Comparison of ENCODE assay signal across 8 cellular contexts in the genomic region with DNA sequence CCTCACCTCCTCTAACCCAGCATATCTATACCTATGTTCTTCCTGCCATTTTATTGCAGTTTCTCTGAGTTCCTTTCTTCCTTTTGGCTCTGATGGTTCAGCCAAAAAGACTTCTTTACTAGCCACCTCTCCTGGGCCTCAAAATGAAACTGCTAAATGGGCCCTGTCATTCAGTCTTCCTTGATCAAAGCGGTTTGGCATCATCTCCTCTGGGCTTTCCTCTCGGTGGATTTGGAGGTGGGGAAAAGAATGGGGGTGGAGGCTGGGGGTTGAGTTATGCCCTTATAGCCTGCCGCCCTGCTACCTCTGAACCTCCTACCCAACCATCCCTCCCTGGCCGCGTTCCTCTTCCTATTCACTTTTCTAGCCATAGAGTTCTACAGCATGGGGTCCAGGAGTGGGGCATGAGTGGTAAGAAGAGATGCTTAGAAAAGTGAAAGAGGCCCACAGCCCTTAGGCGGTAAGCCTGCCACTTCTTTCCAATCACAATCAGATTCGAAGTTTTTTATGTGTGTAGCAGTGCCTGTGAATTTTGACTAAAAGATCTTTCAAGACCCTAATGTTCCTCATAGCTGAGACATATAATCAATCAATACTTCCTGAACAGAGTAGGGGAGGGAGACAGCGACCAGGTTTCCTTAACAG. TPM values are rescaled to one million over a fixed set of nuclear protein-coding genes. Genes with fewer than 3 reads are reported as not detected.
DNase-seq lines count a peak whose midpoint lies in the region; ATAC-seq and TF ChIP-seq lines count a peak whose summit lies in the region.

No MANE protein-coding gene starts in this region.

- ATAC-seq in psoas muscle, result no peak

- H3K4me3 ChIP-seq in SK-N-MC, result peak overlapping the region; percentile 83
- H3K4me3 ChIP-seq in fibroblast of the aortic adventitia (ENCODE audit: low read depth, low read length), result peak overlapping the region; percentile 95
- H3K4me3 ChIP-seq in psoas muscle, result peak overlapping the region; percentile 71

- peaks cover 14% of the 10 kb centered on the region for H3K4me1 ChIP-seq in psoas muscle

- H3K27me3 ChIP-seq in psoas muscle (ENCODE audit: insufficient read depth in 3 of 3, low read length in 2 of 3), result peaks cover 0 to 38% (median 20%) of the 10 kb centered on the region in 3 donors

- DNase-seq in ELF-1 (ENCODE audit: low read depth, low spot score) (peak; percentile 10), SK-N-MC (ENCODE audit: low read depth, low spot score) (no peak), fibroblast of the aortic adventitia (ENCODE audit: low read depth) (no peak), psoas muscle (no peak), NCI-H2227 treated with DMSO at 0.1 percent for 48 hours (lab: John Stamatoyannopoulos, UW) (no peak), COLO829 (ENCODE audit: low spot score) (no peak), epidermal melanocyte (ENCODE audit: insufficient read length, low spot score) (no peak), GM20000 (ENCODE audit: low spot score) (no peak)

- H3K9ac ChIP-seq in SK-N-MC (ENCODE audit: insufficient read length), result peak overlapping the region; percentile 58

- H3K27ac ChIP-seq in SK-N-MC, result peak overlapping the region; percentile 69
- no peak overlapping the region for H3K27ac ChIP-seq in psoas muscle

- TF ChIP-seq CTCF in fibroblast of the aortic adventitia (IDR thresholded peaks at IDR 0.05; ENCODE audit: insufficient read depth, low read length) (no peak), psoas muscle (IDR thresholded peaks at IDR 0.05) (no peak), GM20000 (IDR thresholded peaks at IDR 0.05; ENCODE audit: extremely low read depth, missing control alignments) (no peak)

- H3K36me3 ChIP-seq in SK-N-MC (ENCODE audit: insufficient read depth, low read length) (peaks cover 26% of the 10 kb centered on the region), psoas muscle (ENCODE audit: insufficient read depth in 1 of 2, low read depth in 1 of 2) (no peaks in the 10 kb centered on the region)

- H3K9me3 ChIP-seq in SK-N-MC (ENCODE audit: low read depth, low read length) (no peaks in the 10 kb centered on the region), psoas muscle (no peaks in the 10 kb centered on the region)

- intact Hi-C loops in psoas muscle (cut with DNase I), result loop anchor here (5.0 to 10.0 kb wide), 2 partner anchors 45 to 423 kb away; no protein-coding TSS in a partner anchor

- 51 to 63% (median 53%) methylated on average over 8 of the region's 8 CpGs for WGBS in psoas muscle, 3 donors

RNA-seq across cellular contexts. Expression of gene AJUBA, which starts 2.5 kb away (rescaled TPM):
- total RNA-seq in fibroblast of the aortic adventitia (ENCODE audit: low replicate concordance) (14.6 and 47.6 TPM in 2 replicates), psoas muscle (1 to 10 TPM in 3 of 4 donors, under 1 TPM in 1; 0.95 to 1.5 (median 1.2) TPM)
- under 1 TPM; 0.65 to 0.77 (median 0.66) TPM for polyA plus RNA-seq in psoas muscle

RNA-seq across cellular contexts. Expression of gene HAUS4, which starts 23.0 kb away (rescaled TPM):
- total RNA-seq in fibroblast of the aortic adventitia (ENCODE audit: low replicate concordance) (29.3 and 31.2 TPM in 2 replicates), psoas muscle (10 to 100 TPM; 11.3 to 19.3 (median 12.0) TPM)
- polyA plus RNA-seq in psoas muscle, result 10 to 100 TPM; 13.7 to 23.7 (median 16.2) TPM

RNA-seq across cellular contexts. Expression of gene C14orf93, which starts 30.1 kb away (rescaled TPM):
- total RNA-seq in fibroblast of the aortic adventitia (ENCODE audit: low replicate concordance) (7.0 and 8.1 TPM in 2 replicates), psoas muscle (1 to 10 TPM; 2.1 to 5.1 (median 4.2) TPM)
- 1 to 10 TPM; 1.7 to 4.1 (median 3.4) TPM for polyA plus RNA-seq in psoas muscle

RNA-seq across cellular contexts. Expression of gene PRMT5, which starts 50.7 kb away (rescaled TPM):
- total RNA-seq in fibroblast of the aortic adventitia (ENCODE audit: low replicate concordance) (23.0 and 53.5 TPM in 2 replicates), psoas muscle (10 to 100 TPM; 67.5 to 80.4 (median 74.1) TPM)
- polyA plus RNA-seq in psoas muscle, result 10 to 100 TPM; 45.3 to 99.5 (median 88.6) TPM

RNA-seq across cellular contexts. Expression of gene PSMB5, which starts 54.8 kb away (rescaled TPM):
- 164 and 176 TPM in 2 replicates for total RNA-seq in fibroblast of the aortic adventitia (ENCODE audit: low replicate concordance)
- 100 to 1,000 TPM; 156 to 307 (median 250) TPM for total RNA-seq in psoas muscle
- polyA plus RNA-seq in psoas muscle, result 100 to 1,000 TPM; 304 to 619 (median 496) TPM
